In the genomic region with DNA sequence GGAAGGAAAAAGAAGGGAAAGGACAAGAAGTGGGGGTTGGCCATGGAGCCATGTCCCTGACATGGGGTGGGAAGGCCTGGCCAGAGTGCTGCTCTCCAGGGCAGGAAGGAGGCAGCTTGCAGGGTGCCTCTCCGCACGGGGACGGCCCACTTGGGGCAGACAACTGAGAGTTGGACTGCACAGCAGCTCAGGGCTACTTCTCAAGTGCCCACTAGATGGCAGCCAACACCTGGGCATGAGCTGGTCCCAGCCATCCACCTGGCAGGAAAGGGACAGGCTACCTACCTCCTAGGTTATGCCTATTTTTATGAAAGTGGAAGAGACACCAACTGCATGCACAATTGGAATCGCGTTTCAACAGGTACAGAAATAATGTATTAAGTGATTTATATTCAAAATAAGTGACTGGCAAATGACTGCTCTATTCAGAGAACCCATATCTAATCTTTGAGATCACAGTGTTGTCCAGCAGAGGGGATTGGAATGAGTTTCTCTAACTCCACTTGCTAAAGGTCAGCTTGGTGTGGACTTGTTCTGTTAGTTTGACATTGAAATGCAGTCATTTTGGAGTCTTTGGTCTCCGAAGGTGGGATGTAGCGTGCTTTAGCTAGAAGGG, we compare ENCODE assay signal across 1 cellular context.
TF ChIP-seq lines count a peak whose summit lies in the region.

No MANE protein-coding gene starts in this region.

TF ChIP-seq in SK-N-SH treated with all-trans-retinoic acid at 6 μM for 48 hours, 23 proteins besides CTCF, POLR2A, EP300 and RAD21 (continued from another document):
- TF ChIP-seq, protein P1, sequence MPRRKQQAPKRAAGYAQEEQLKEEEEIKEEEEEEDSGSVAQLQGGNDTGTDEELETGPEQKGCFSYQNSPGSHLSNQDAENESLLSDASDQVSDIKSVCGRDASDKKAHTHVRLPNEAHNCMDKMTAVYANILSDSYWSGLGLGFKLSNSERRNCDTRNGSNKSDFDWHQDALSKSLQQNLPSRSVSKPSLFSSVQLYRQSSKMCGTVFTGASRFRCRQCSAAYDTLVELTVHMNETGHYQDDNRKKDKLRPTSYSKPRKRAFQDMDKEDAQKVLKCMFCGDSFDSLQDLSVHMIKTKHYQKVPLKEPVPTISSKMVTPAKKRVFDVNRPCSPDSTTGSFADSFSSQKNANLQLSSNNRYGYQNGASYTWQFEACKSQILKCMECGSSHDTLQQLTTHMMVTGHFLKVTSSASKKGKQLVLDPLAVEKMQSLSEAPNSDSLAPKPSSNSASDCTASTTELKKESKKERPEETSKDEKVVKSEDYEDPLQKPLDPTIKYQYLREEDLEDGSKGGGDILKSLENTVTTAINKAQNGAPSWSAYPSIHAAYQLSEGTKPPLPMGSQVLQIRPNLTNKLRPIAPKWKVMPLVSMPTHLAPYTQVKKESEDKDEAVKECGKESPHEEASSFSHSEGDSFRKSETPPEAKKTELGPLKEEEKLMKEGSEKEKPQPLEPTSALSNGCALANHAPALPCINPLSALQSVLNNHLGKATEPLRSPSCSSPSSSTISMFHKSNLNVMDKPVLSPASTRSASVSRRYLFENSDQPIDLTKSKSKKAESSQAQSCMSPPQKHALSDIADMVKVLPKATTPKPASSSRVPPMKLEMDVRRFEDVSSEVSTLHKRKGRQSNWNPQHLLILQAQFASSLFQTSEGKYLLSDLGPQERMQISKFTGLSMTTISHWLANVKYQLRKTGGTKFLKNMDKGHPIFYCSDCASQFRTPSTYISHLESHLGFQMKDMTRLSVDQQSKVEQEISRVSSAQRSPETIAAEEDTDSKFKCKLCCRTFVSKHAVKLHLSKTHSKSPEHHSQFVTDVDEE (CRISPR knock-in tag; IDR thresholded peaks at IDR 0.05): no peak
